ENCODE assay signal across 25 cellular contexts in the genomic region with DNA sequence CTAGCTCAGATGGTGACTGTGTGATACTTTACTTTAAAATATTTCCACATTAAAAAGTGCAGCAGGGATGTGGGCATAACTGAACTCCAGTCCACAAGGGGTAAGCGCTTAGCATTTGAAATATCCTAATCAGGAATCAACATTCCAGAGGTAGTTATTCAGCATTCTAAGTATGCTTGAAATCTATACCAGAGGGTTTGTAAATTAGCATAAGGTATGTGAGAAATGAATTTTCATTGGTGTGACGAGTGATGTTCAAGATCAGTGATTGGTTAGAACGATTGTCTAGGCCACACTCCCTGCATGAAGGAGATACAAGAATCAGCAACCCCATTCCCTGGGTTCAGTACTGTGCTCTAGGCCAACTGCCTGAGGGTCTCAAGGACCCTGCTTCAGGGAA. TPM values are rescaled to one million over a fixed set of nuclear protein-coding genes. Genes with fewer than 3 reads are reported as not detected.
DNase-seq lines count a peak whose midpoint lies in the region; FAIRE-seq and TF ChIP-seq lines count a peak whose summit lies in the region.
"Had no signal": no experiment of that assay in that cellular context is flagged by ENCODE, and none has a peak within 500 bp of the region (broad histone marks: within the 10 kb centered on the region; RNA-seq: fewer than 3 reads in every experiment).

No MANE protein-coding gene starts in this region.

- CTCF ChIA-PET in A673 (lab: Charles Lee): no interaction called here

- POLR2A ChIA-PET in A673 (lab: Charles Lee; ENCODE audit: low non-redundant PET): no interaction called here

- no peaks in the 10 kb centered on the region for H3K9me3 ChIP-seq in A673 (ENCODE audit: low read depth, low read length, poor library complexity, severe bottlenecking)
- H3K9me3 ChIP-seq: HAP-1, MG63 had no signal

- no peak for TF ChIP-seq EP300 in Ishikawa (IDR thresholded peaks at IDR 0.05; ENCODE audit: borderline replicate concordance)

- no peak overlapping the region for H3K4me3 ChIP-seq in A673 (ENCODE audit: low read depth, low read length, poor library complexity, severe bottlenecking)
- H3K4me3 ChIP-seq: BLaER1 treated with 17β-estradiol and CSF1 and Interleukin-3, amounts not matched to agents 10 nM and 100 nM; HAP-1; MG63; SK-N-MC had no signal

- peak; percentile 14 for DNase-seq in A673 (ENCODE audit: low spot score)
- DNase-seq in iris pigment epithelial cell (ENCODE audit: low read depth): peak; percentile 9
- peak; percentile 48 for DNase-seq in renal cortical epithelial cell (ENCODE audit: low read depth)
- no peak for DNase-seq in NOMO-1 treated with DMSO at 0.1 percent for 48 hours (lab: John Stamatoyannopoulos, UW; ENCODE audit: unreplicated experiment)
- DNase-seq in activated CD4-positive, CD25-positive, alpha-beta regulatory T cell (lab: John Stamatoyannopoulos, UW): no peak
- DNase-seq in HTR-8/SVneo (ENCODE audit: insufficient read length, low spot score): no peak
- DNase-seq: CD8-positive, alpha-beta T cell; DMS53; Kasumi-1; MG63; NCI-H1092 treated with DMSO at 0.1 percent for 48 hours; NCI-H2081; NCI-H2171 treated with DMSO at 0.1 percent for 48 hours; NCI-H510A; NCI-H774; OCI-M1; SHP77 had no signal

- BruUV-seq in A673 (replicated peaks; lab: Mats Ljungman, UMichigan): no TSS peak

- H3K4me1 ChIP-seq in A673 (ENCODE audit: insufficient read depth, low read length, poor library complexity, severe bottlenecking): no peaks in the 10 kb centered on the region
- H3K4me1 ChIP-seq: BLaER1 treated with 17β-estradiol and CSF1 and Interleukin-3, amounts not matched to agents 10 nM and 100 nM; HAP-1 had no signal

- intact Hi-C loops in A673 (cut with micrococcal nuclease; ENCODE audit: unreplicated experiment): no loop called here

- H3K27ac ChIP-seq in A673 (ENCODE audit: low read depth, low read length, poor library complexity, severe bottlenecking): no peak overlapping the region
- H3K27ac ChIP-seq: BLaER1 treated with 17β-estradiol and CSF1 and Interleukin-3, amounts not matched to agents 10 nM and 100 nM; HL-60; SK-N-MC had no signal

- TF ChIP-seq CTCF in A673 (conservative IDR thresholded peaks at IDR 0.05; ENCODE audit: low read depth, low read length): no peak

- no peak for TF ChIP-seq RAD21 in Ishikawa (IDR thresholded peaks at IDR 0.05; ENCODE audit: low read depth)

- peaks cover 10% of the 10 kb centered on the region for H3K27me3 ChIP-seq in A673 (replicated peaks; ENCODE audit: insufficient read depth, low read depth, low read length, poor library complexity)
- H3K27me3 ChIP-seq: BLaER1 treated with 17β-estradiol and CSF1 and Interleukin-3, amounts not matched to agents 10 nM and 100 nM had no signal

- H3K36me3 ChIP-seq in A673 (ENCODE audit: insufficient read depth, low read length, poor library complexity, severe bottlenecking): no peaks in the 10 kb centered on the region
- H3K36me3 ChIP-seq: BLaER1 treated with 17β-estradiol and CSF1 and Interleukin-3, amounts not matched to agents 10 nM and 100 nM; HAP-1; MG63 had no signal

- no peak for FAIRE-seq in HTR-8/SVneo (lab: Jason Lieb, UNC)
- FAIRE-seq: A204.1 had no signal

TF ChIP-seq in Ishikawa, 13 proteins besides CTCF, POLR2A, EP300 and RAD21:
- peak; percentile 21; the same call in 1 of the 2 replicates for TF ChIP-seq TEAD4 (IDR thresholded peaks at IDR 0.05)
- TF ChIP-seq TAF1 (IDR thresholded peaks at IDR 0.05; ENCODE audit: low read depth): no peak

RNA-seq across cellular contexts. Expression of a gene that starts 42.6 kb away (rescaled TPM):
- total RNA-seq in A673 (2021): 0.62 and 0.63 TPM in 2 replicates
- 1.6 TPM in 1 of 2 replicates, not detected in the other for total RNA-seq in renal cortical epithelial cell
- total RNA-seq: CD8-positive, alpha-beta T cell; G401; RPMI7951 had no signal

Comparison
In these comparisons a context has a peak if more than half of its experiments do, and no peak if none do; other contexts are left out.
1. DNase-seq: peak in A673 (single experiment), iris pigment epithelial cell (single experiment) and renal cortical epithelial cell (single experiment); none in NOMO-1 treated with DMSO at 0.1 percent for 48 hours (single experiment), activated CD4-positive, CD25-positive, alpha-beta regulatory T cell (0 of 4) and HTR-8/SVneo (single experiment).